Comparison of ENCODE assay signal across 22 cellular contexts in the genomic region with DNA sequence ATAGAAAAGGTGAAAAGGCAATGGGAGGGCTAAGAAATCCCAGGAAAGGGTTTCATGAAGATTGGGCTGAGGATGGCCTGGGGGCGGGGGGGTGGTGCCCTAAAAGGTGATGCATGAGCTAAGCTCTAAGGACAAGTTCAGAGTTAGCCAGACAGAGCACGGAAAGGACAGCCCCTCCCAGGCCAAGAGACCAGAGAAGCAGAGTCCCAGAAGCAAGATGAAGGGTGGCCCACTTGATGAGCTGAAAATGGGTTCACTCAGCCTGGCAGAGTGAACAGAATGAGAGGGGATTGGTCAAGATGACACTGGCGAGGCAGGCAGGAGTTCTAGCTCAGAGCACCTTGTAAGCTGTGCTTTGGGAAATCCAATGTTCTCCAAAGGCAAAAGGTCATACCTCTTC.
"Had no signal": no experiment of that assay in that cellular context is flagged by ENCODE, and none has a peak within 500 bp of the region (broad histone marks: within the 10 kb centered on the region; RNA-seq: fewer than 3 reads in every experiment).

No MANE protein-coding gene starts in this region.

- H3K4me3 ChIP-seq: colonic mucosa, esophagus muscularis mucosa, gastroesophageal sphincter, heart left ventricle, hepatocyte, left lung, lower lobe of right lung had no signal

- DNase-seq: cerebellar nuclear complex; colonic mucosa; cortex of kidney; effector CD8-positive, alpha-beta T cell; effector memory CD8-positive, alpha-beta T cell; foreskin keratinocyte; hypothalamus; immature natural killer cell; kidney glomerular epithelial cell; left colon; left lung; left ventricle myocardium superior; lower lobe of right lung; mesenchymal stem cell; midbrain had no signal

- H3K9me3 ChIP-seq: colonic mucosa, gastroesophageal sphincter, heart left ventricle, left lung, lower lobe of right lung had no signal

- FAIRE-seq: endothelial cell of umbilical vein, frontal cortex, keratinocyte had no signal

- H3K36me3 ChIP-seq: colonic mucosa, esophagus muscularis mucosa, gastroesophageal sphincter, heart left ventricle, left lung, lower lobe of right lung had no signal

- ATAC-seq: effector memory CD8-positive, alpha-beta T cell; foreskin keratinocyte; gastroesophageal sphincter; heart left ventricle; left colon; left lung; left ventricle myocardium superior; lower lobe of right lung had no signal

- H3K4me1 ChIP-seq: colonic mucosa, esophagus muscularis mucosa, foreskin keratinocyte, gastroesophageal sphincter, heart left ventricle, left lung, lower lobe of right lung had no signal

- H3K27ac ChIP-seq: colonic mucosa, esophagus muscularis mucosa, foreskin keratinocyte, gastroesophageal sphincter, heart left ventricle, hepatocyte, left lung, lower lobe of right lung had no signal
